ENCODE assay signal across 8 cellular contexts in the genomic region with DNA sequence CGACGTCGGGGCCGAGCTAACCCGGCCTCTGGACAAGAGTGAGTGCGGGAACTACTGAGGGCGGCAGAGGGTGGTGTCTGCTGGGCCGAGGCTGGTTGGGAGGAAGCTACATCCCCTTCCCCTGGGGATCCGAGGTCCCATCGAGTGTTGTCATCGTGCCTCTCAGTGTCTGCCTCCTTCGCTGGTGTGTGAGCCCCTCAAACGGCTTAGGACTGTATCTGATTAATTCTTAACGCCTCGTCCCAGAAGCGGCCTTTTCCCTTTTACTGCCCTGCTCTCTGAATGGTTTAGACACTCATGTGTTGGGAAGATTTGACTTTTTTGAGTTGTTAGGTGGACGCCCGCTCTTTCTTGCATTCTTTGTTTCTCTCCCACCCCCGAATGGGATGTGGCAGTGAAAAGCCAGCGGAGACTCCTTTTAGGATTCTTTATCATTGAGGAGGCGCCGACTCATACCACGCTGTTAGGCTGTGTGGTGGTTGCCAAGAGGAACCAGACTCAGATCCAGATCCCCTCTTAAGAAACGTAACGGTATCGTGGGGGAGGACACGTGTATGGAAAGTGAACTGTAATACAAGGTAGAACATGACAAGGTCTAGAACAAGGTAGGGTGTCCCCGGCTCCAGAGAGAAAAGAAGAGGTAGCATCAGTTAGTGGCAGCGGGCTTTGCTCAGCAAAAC. TPM values are rescaled to one million over a fixed set of nuclear protein-coding genes. Genes with fewer than 3 reads are reported as not detected.
DNase-seq lines count a peak whose midpoint lies in the region; ATAC-seq, FAIRE-seq and TF ChIP-seq lines count a peak whose summit lies in the region.

No MANE protein-coding gene starts in this region.

- peaks cover 13% of the 10 kb centered on the region for H3K4me1 ChIP-seq in astrocyte (ENCODE audit: insufficient read depth, low read length)

- peak; percentile 24 for ATAC-seq in activated CD8-positive, alpha-beta memory T cell treated with anti-CD3 and anti-CD28 coated beads, Interleukin-2, amount 10 ng/mL, durations not matched to agents 7 days and 5 days
- peak; percentile 46 for ATAC-seq in stimulated activated naive CD8-positive, alpha-beta T cell treated with anti-CD3 and anti-CD28 coated beads, Interleukin-15, amount 100 ng/mL, for 72 hours

- peaks cover 7% of the 10 kb centered on the region for H3K36me3 Mint-ChIP-seq in activated CD8-positive, alpha-beta memory T cell treated with anti-CD3 and anti-CD28 coated beads, Interleukin-2, amount 10 ng/mL, durations not matched to agents 7 days and 5 days
- peaks cover 1% of the 10 kb centered on the region for H3K36me3 Mint-ChIP-seq in astrocyte (ENCODE audit: low read depth, unreplicated experiment)

- peaks cover 53% of the 10 kb centered on the region for H3K4me1 Mint-ChIP-seq in activated CD8-positive, alpha-beta memory T cell treated with anti-CD3 and anti-CD28 coated beads, Interleukin-2, amount 10 ng/mL, durations not matched to agents 7 days and 5 days
- peaks cover 3% of the 10 kb centered on the region for H3K4me1 Mint-ChIP-seq in astrocyte (ENCODE audit: low read depth, unreplicated experiment)
- peaks cover 38% of the 10 kb centered on the region for H3K4me1 Mint-ChIP-seq in stimulated activated naive CD8-positive, alpha-beta T cell treated with anti-CD3 and anti-CD28 coated beads, Interleukin-15, amount 100 ng/mL, for 72 hours

- peak overlapping the region; percentile 97 for H3K4me3 ChIP-seq in astrocyte (ENCODE audit: insufficient read depth, low read depth, low read length)

- no peaks in the 10 kb centered on the region for H3K27me3 ChIP-seq in astrocyte (ENCODE audit: insufficient read depth, low read length)

- peak overlapping the region; percentile 88 for H3K4me3 Mint-ChIP-seq in activated CD8-positive, alpha-beta memory T cell treated with anti-CD3 and anti-CD28 coated beads, Interleukin-2, amount 10 ng/mL, durations not matched to agents 7 days and 5 days
- peak overlapping the region; percentile 94 for H3K4me3 Mint-ChIP-seq in astrocyte (ENCODE audit: unreplicated experiment)
- H3K4me3 Mint-ChIP-seq in stimulated activated naive CD8-positive, alpha-beta T cell treated with anti-CD3 and anti-CD28 coated beads, Interleukin-15, amount 100 ng/mL, for 72 hours, result peak overlapping the region; percentile 89 to 98

- H4K20me1 ChIP-seq in astrocyte (ENCODE audit: insufficient read depth, low read length), result peaks cover 8% of the 10 kb centered on the region

- TF ChIP-seq CTCF in astrocyte (IDR thresholded peaks at IDR 0.05; ENCODE audit: insufficient read depth, low read depth, low read length), result no peak

- no peaks in the 10 kb centered on the region for H3K36me3 ChIP-seq in astrocyte (ENCODE audit: insufficient read depth, low read length)

- peak overlapping the region; percentile 87 for H2AFZ ChIP-seq in astrocyte (ENCODE audit: low read depth, low read length)

- peak; percentile 67 for DNase-seq in activated CD8-positive, alpha-beta memory T cell treated with anti-CD3 and anti-CD28 coated beads, Interleukin-2, amount 10 ng/mL, durations not matched to agents 7 days and 5 days
- DNase-seq in activated CD8-positive, alpha-beta memory T cell treated with anti-CD3 and anti-CD28 coated beads, Interleukin-2, amount 50 U/mL, for 48 hours, result no peak
- DNase-seq in NAMALWA (ENCODE audit: low spot score), result peak; percentile 64
- DNase-seq in astrocyte (ENCODE audit: low read depth), result peak; percentile 17
- DNase-seq in iris pigment epithelial cell (ENCODE audit: low read depth), result peak; percentile 37
- peak in 1 of 2 donors; percentile 38 for DNase-seq in stimulated activated naive CD8-positive, alpha-beta T cell treated with anti-CD3 and anti-CD28 coated beads, Interleukin-15, amount 100 ng/mL, for 72 hours
- DNase-seq in NK-92 treated with Interleukin-12 subunit alpha and Interleukin-12 subunit beta, amount 100 ng/mL, for 24 hours (lab: John Stamatoyannopoulos, UW), result no peak
- no peak for DNase-seq in mucosa of gallbladder (ENCODE audit: low spot score)

- peak overlapping the region; percentile 99 for H3K27ac Mint-ChIP-seq in activated CD8-positive, alpha-beta memory T cell treated with anti-CD3 and anti-CD28 coated beads, Interleukin-2, amount 10 ng/mL, durations not matched to agents 7 days and 5 days
- peak overlapping the region; percentile 100 for H3K27ac Mint-ChIP-seq in astrocyte (ENCODE audit: unreplicated experiment)
- H3K27ac Mint-ChIP-seq in stimulated activated naive CD8-positive, alpha-beta T cell treated with anti-CD3 and anti-CD28 coated beads, Interleukin-15, amount 100 ng/mL, for 72 hours, result peak overlapping the region; percentile 100

- no peaks in the 10 kb centered on the region for H3K9me3 ChIP-seq in astrocyte (ENCODE audit: insufficient read depth, low read depth, low read length)

- H3K9me3 Mint-ChIP-seq in activated CD8-positive, alpha-beta memory T cell treated with anti-CD3 and anti-CD28 coated beads, Interleukin-2, amount 10 ng/mL, durations not matched to agents 7 days and 5 days (ENCODE audit: low read depth), result no peaks in the 10 kb centered on the region
- H3K9me3 Mint-ChIP-seq in astrocyte (ENCODE audit: unreplicated experiment), result no peaks in the 10 kb centered on the region
- no peaks in the 10 kb centered on the region for H3K9me3 Mint-ChIP-seq in stimulated activated naive CD8-positive, alpha-beta T cell treated with anti-CD3 and anti-CD28 coated beads, Interleukin-15, amount 100 ng/mL, for 72 hours

- peak overlapping the region; percentile 99 for H3K27ac ChIP-seq in astrocyte (ENCODE audit: low read depth, low read length)

- H3K79me2 ChIP-seq in astrocyte (ENCODE audit: insufficient read depth, low read length), result peaks cover 54% of the 10 kb centered on the region

- H3K27me3 Mint-ChIP-seq in activated CD8-positive, alpha-beta memory T cell treated with anti-CD3 and anti-CD28 coated beads, Interleukin-2, amount 10 ng/mL, durations not matched to agents 7 days and 5 days, result no peaks in the 10 kb centered on the region
- H3K27me3 Mint-ChIP-seq in astrocyte (ENCODE audit: low read depth, unreplicated experiment), result no peaks in the 10 kb centered on the region
- H3K27me3 Mint-ChIP-seq in stimulated activated naive CD8-positive, alpha-beta T cell treated with anti-CD3 and anti-CD28 coated beads, Interleukin-15, amount 100 ng/mL, for 72 hours, result no peaks in the 10 kb centered on the region

- H3K9ac ChIP-seq in astrocyte (ENCODE audit: low read length), result peak overlapping the region; percentile 100

- CTCF ChIA-PET in activated CD8-positive, alpha-beta memory T cell treated with anti-CD3 and anti-CD28 coated beads, Interleukin-2, amount 10 ng/mL, durations not matched to agents 7 days and 5 days (lab: Charles Lee), result interaction anchor here (0.7 to 1.4 kb wide), 4 partner anchors 36 to 48 kb away, joined by 3 to 8 read pairs (median 4); no protein-coding TSS in a partner anchor

- no peak for FAIRE-seq in astrocyte (lab: Jason Lieb, UNC)

- peak overlapping the region; percentile 90 for H3K4me2 ChIP-seq in astrocyte (ENCODE audit: low read length)

RNA-seq across cellular contexts. Expression of a gene that starts 0.6 kb away (rescaled TPM):
- total RNA-seq in activated CD8-positive, alpha-beta memory T cell treated with anti-CD3 and anti-CD28 coated beads, Interleukin-2, amount 10 ng/mL, durations not matched to agents 7 days and 5 days, result 10 to 100 TPM; 46.9 to 59.0 TPM
- total RNA-seq in astrocyte (31.8 and 34.4 TPM in 2 replicates), mucosa of gallbladder (21.8 TPM)

RNA-seq across cellular contexts. Expression of a gene that starts 39.5 kb away (rescaled TPM):
- 1 to 10 TPM in 1 of 2 experiments, under 1 TPM in 1; 0.61 to 2.7 TPM for total RNA-seq in activated CD8-positive, alpha-beta memory T cell treated with anti-CD3 and anti-CD28 coated beads, Interleukin-2, amount 10 ng/mL, durations not matched to agents 7 days and 5 days
- total RNA-seq in astrocyte, result 4.2 and 4.3 TPM in 2 replicates
- 41.2 TPM for total RNA-seq in mucosa of gallbladder

RNA-seq across cellular contexts. Expression of a gene that starts 56.7 kb away (rescaled TPM):
- 10 to 100 TPM; 53.6 to 58.1 TPM for total RNA-seq in activated CD8-positive, alpha-beta memory T cell treated with anti-CD3 and anti-CD28 coated beads, Interleukin-2, amount 10 ng/mL, durations not matched to agents 7 days and 5 days
- total RNA-seq in astrocyte, result 51.8 and 61.6 TPM in 2 replicates
- total RNA-seq in mucosa of gallbladder, result 39.7 TPM

Comparison
In these comparisons a context has a peak if more than half of its experiments do, and no peak if none do; other contexts are left out.
1. DNase-seq: peak in activated CD8-positive, alpha-beta memory T cell treated with anti-CD3 and anti-CD28 coated beads, Interleukin-2, amount 10 ng/mL, durations not matched to agents 7 days and 5 days (single experiment), NAMALWA (single experiment), astrocyte (single experiment) and iris pigment epithelial cell (single experiment); none in activated CD8-positive, alpha-beta memory T cell treated with anti-CD3 and anti-CD28 coated beads, Interleukin-2, amount 50 U/mL, for 48 hours (single experiment), NK-92 treated with Interleukin-12 subunit alpha and Interleukin-12 subunit beta, amount 100 ng/mL, for 24 hours (single experiment) and mucosa of gallbladder (single experiment).
2. Peak in every context shown above with its lines, with median percentiles within 50 percentile points of each other: H3K27ac Mint-ChIP-seq and H3K4me3 Mint-ChIP-seq.